Comparison of ENCODE assay signal across 24 cellular contexts in genomic region chr6:44549516-44549915, GRCh38.
"Had no signal": no experiment of that assay in that cellular context is flagged by ENCODE, and none has a peak within 500 bp of the region (broad histone marks: within the 10 kb centered on the region; RNA-seq: fewer than 3 reads in every experiment).

No MANE protein-coding gene starts in this region.

- H3K27me3 ChIP-seq: colonic mucosa, esophagus muscularis mucosa, gastrocnemius medialis, heart left ventricle had no signal

- H3K27ac ChIP-seq: colonic mucosa, coronary artery, dorsolateral prefrontal cortex, epithelial cell of prostate, esophagus muscularis mucosa, esophagus squamous epithelium, foreskin keratinocyte, gastrocnemius medialis, gastroesophageal sphincter, heart left ventricle, heart right ventricle, hepatocyte had no signal

- DNase-seq: colonic mucosa; cortex of kidney; dermis blood vessel endothelial cell; dorsolateral prefrontal cortex; effector CD4-positive, alpha-beta T cell; effector CD8-positive, alpha-beta T cell; effector memory CD8-positive, alpha-beta T cell; endodermal cell; erythroblast; esophagus squamous epithelium; foreskin fibroblast; foreskin keratinocyte; foreskin melanocyte; gastrocnemius medialis; glutamatergic neuron; head of caudate nucleus; heart left ventricle; heart right ventricle had no signal

- H3K36me3 ChIP-seq: colonic mucosa, esophagus muscularis mucosa, esophagus squamous epithelium, gastrocnemius medialis, gastroesophageal sphincter, heart left ventricle, heart right ventricle had no signal

- H3K9me3 ChIP-seq: colonic mucosa, esophagus muscularis mucosa, esophagus squamous epithelium, gastrocnemius medialis, gastroesophageal sphincter, heart left ventricle, heart right ventricle had no signal

- ATAC-seq: effector memory CD8-positive, alpha-beta T cell; esophagus mucosa; foreskin keratinocyte; gastrocnemius medialis; gastroesophageal sphincter; heart left ventricle; heart right ventricle had no signal

- H3K79me2 ChIP-seq: hepatocyte had no signal

- H2AFZ ChIP-seq: hepatocyte had no signal

- H3K4me1 ChIP-seq: colonic mucosa, esophagus muscularis mucosa, esophagus squamous epithelium, foreskin keratinocyte, gastrocnemius medialis, gastroesophageal sphincter, heart left ventricle, heart right ventricle had no signal

- H3K4me3 ChIP-seq: colonic mucosa, coronary artery, dorsolateral prefrontal cortex, esophagus muscularis mucosa, esophagus squamous epithelium, gastrocnemius medialis, gastroesophageal sphincter, heart left ventricle, heart right ventricle, hepatocyte had no signal

- H3K4me2 ChIP-seq: hepatocyte had no signal
